8 cellular contexts compared by ENCODE assay signal in the genomic region with DNA sequence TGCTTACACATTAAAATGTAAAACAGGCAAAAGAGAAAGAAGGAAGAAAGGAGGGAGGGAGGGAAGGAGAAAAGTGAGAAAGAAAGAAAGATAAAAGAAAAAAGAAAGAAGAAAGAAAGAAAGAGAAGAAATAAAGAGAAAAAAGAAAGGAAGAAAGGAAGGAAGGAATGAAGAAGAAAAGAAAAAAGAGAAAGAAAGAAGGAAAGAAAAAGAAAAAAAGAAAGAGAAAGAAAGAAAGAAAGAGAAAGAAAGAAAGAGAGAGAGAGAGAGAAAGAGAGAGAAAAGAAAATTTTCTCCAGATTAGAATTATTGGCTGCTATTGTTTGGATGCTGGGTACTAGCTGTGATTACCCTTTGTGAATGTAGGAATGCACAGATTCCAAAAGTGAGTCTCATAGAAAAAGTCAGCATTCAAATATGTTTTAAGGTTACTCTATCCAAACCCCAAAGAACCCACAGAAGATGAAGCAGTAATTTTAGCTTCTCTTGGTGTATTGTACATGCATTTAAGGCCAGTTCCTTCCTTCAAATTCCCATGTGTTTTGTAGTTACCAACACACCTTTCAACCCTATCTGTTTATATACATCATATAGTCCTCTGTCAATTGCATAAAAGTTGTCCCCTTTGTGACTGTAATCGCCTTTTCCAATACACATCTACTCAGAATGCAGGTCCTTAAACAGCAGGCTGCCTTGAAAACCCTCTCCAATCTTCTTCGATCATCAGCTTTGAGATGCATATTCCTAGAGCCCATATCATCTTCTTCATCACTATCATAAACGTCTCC. TPM values are rescaled to one million over a fixed set of nuclear protein-coding genes. Genes with fewer than 3 reads are reported as not detected.
DNase-seq lines count a peak whose midpoint lies in the region; ATAC-seq and TF ChIP-seq lines count a peak whose summit lies in the region.

No MANE protein-coding gene starts in this region.

- H3K4me1 Mint-ChIP-seq in Calu3 (ENCODE audit: low read depth, unreplicated experiment), result peaks cover 39% of the 10 kb centered on the region
- peaks cover 19% of the 10 kb centered on the region for H3K4me1 Mint-ChIP-seq in activated T-helper 17 cell treated with anti-CD3 and anti-CD28 coated beads, Interleukin-2, amount 50 U/mL, for 72 hours
- H3K4me1 Mint-ChIP-seq in stimulated activated memory B cell treated with anti-CD40 and anti-IgM and Interleukin-4, amounts not matched to agents 10 μg/mL and 1 μg/mL and 100 μg/mL, for 72 hours, result peaks cover 52% of the 10 kb centered on the region

- no peak for TF ChIP-seq CTCF in Calu3 (IDR thresholded peaks at IDR 0.05; ENCODE audit: unreplicated experiment)

- peaks cover 19% of the 10 kb centered on the region for H3K4me1 ChIP-seq in iPS-18a (ENCODE audit: control insufficient read depth, low read depth, low read length)

- peak; percentile 0 for ATAC-seq in HG02571 (IDR thresholded peaks at IDR 0.05; ENCODE audit: unreplicated experiment)
- no peak for ATAC-seq in activated T-helper 17 cell treated with anti-CD3 and anti-CD28 coated beads, Interleukin-2, amount 50 U/mL, for 72 hours (replicated peaks)
- no peak for ATAC-seq in stimulated activated memory B cell treated with anti-CD40 and anti-IgM and Interleukin-4, amounts not matched to agents 10 μg/mL and 1 μg/mL and 100 μg/mL, for 72 hours

- DNase-seq in Calu3 (no peak), amygdala (lab: John Stamatoyannopoulos, UW) (no peak)
- no peak for DNase-seq in stimulated activated CD4-positive, alpha-beta T cell treated with anti-CD3 and anti-CD28 coated beads, Interleukin-12 subunit alpha, Interleukin-12 subunit beta, amount 100 ng/mL, for 4 hours
- no peak for DNase-seq in stimulated activated CD4-positive, alpha-beta T cell treated with anti-CD3 and anti-CD28 coated beads, Interleukin-1b, Interleukin-23, amount 100 ng/mL, for 48 hours

- H3K27ac ChIP-seq in iPS-18a (ENCODE audit: low read length), result no peak overlapping the region

- H3K27ac Mint-ChIP-seq in Calu3 (ENCODE audit: unreplicated experiment), result peak overlapping the region; percentile 93
- peak overlapping the region; percentile 91 for H3K27ac Mint-ChIP-seq in activated T-helper 17 cell treated with anti-CD3 and anti-CD28 coated beads, Interleukin-2, amount 50 U/mL, for 72 hours
- H3K27ac Mint-ChIP-seq in stimulated activated memory B cell treated with anti-CD40 and anti-IgM and Interleukin-4, amounts not matched to agents 10 μg/mL and 1 μg/mL and 100 μg/mL, for 72 hours, result peak overlapping the region; percentile 98

- peaks cover 44% of the 10 kb centered on the region for H3K36me3 Mint-ChIP-seq in Calu3 (ENCODE audit: insufficient read depth, unreplicated experiment)
- peaks cover 39% of the 10 kb centered on the region for H3K36me3 Mint-ChIP-seq in activated T-helper 17 cell treated with anti-CD3 and anti-CD28 coated beads, Interleukin-2, amount 50 U/mL, for 72 hours (ENCODE audit: low read depth)
- no peaks in the 10 kb centered on the region for H3K36me3 Mint-ChIP-seq in stimulated activated memory B cell treated with anti-CD40 and anti-IgM and Interleukin-4, amounts not matched to agents 10 μg/mL and 1 μg/mL and 100 μg/mL, for 72 hours

- H3K27me3 Mint-ChIP-seq in Calu3 (ENCODE audit: unreplicated experiment), result no peaks in the 10 kb centered on the region
- no peaks in the 10 kb centered on the region for H3K27me3 Mint-ChIP-seq in activated T-helper 17 cell treated with anti-CD3 and anti-CD28 coated beads, Interleukin-2, amount 50 U/mL, for 72 hours
- H3K27me3 Mint-ChIP-seq in stimulated activated memory B cell treated with anti-CD40 and anti-IgM and Interleukin-4, amounts not matched to agents 10 μg/mL and 1 μg/mL and 100 μg/mL, for 72 hours, result no peaks in the 10 kb centered on the region

- no peaks in the 10 kb centered on the region for H3K9me3 ChIP-seq in iPS-18a (ENCODE audit: control insufficient read depth, low read depth, low read length)

- H3K9ac ChIP-seq in iPS-18a (ENCODE audit: low read length), result peak overlapping the region; percentile 59

- no peaks in the 10 kb centered on the region for H3K36me3 ChIP-seq in iPS-18a (ENCODE audit: control insufficient read depth, low read depth, low read length)

- TSS peak; percentile 66 for BruUV-seq in Calu3 (replicated peaks; lab: Mats Ljungman, UMichigan)

- H3K4me3 ChIP-seq in iPS-18a (ENCODE audit: low read length), result peak overlapping the region; percentile 83

- peak overlapping the region; percentile 97 for H3K4me3 Mint-ChIP-seq in Calu3 (ENCODE audit: low read depth, unreplicated experiment)
- peak overlapping the region; percentile 96 for H3K4me3 Mint-ChIP-seq in activated T-helper 17 cell treated with anti-CD3 and anti-CD28 coated beads, Interleukin-2, amount 50 U/mL, for 72 hours
- peak overlapping the region; percentile 95 for H3K4me3 Mint-ChIP-seq in stimulated activated memory B cell treated with anti-CD40 and anti-IgM and Interleukin-4, amounts not matched to agents 10 μg/mL and 1 μg/mL and 100 μg/mL, for 72 hours

- intact Hi-C loops in Calu3 (cut with micrococcal nuclease; ENCODE audit: unreplicated experiment), result loop anchor here (2.0 to 10.0 kb wide), 2 partner anchors 35 to 217 kb away; partner anchors contain the start of gene FAM111B

- CTCF ChIA-PET in Calu3 (lab: Charles Lee), result interaction anchor here (1.0 to 1.7 kb wide), 3 partner anchors 13 to 35 kb away, joined by 3 to 12 read pairs (median 10); partner anchors contain the start of gene FAM111B

- H3K9me3 Mint-ChIP-seq in Calu3 (ENCODE audit: low read depth, unreplicated experiment), result no peaks in the 10 kb centered on the region
- H3K9me3 Mint-ChIP-seq in activated T-helper 17 cell treated with anti-CD3 and anti-CD28 coated beads, Interleukin-2, amount 50 U/mL, for 72 hours, result no peaks in the 10 kb centered on the region
- no peaks in the 10 kb centered on the region for H3K9me3 Mint-ChIP-seq in stimulated activated memory B cell treated with anti-CD40 and anti-IgM and Interleukin-4, amounts not matched to agents 10 μg/mL and 1 μg/mL and 100 μg/mL, for 72 hours

- H3K27me3 ChIP-seq in iPS-18a (ENCODE audit: control insufficient read depth, insufficient read depth, low read length), result peaks cover 9% of the 10 kb centered on the region

RNA-seq across cellular contexts. Expression of gene FAM111A, which starts 0.8 kb away (rescaled TPM):
- 87.9 and 91.6 TPM in 2 replicates for total RNA-seq in Calu3 (2022)
- total RNA-seq in activated T-helper 17 cell treated with anti-CD3 and anti-CD28 coated beads, Interleukin-2, amount 50 U/mL, for 72 hours, result 10 to 100 TPM; 80.2 to 92.7 TPM

RNA-seq across cellular contexts. Expression of gene DTX4, which starts 30.1 kb away (rescaled TPM):
- 56.7 and 65.8 TPM in 2 replicates for total RNA-seq in Calu3 (2022)
- total RNA-seq in activated T-helper 17 cell treated with anti-CD3 and anti-CD28 coated beads, Interleukin-2, amount 50 U/mL, for 72 hours, result under 1 TPM; 0.13 to 0.16 TPM

RNA-seq across cellular contexts. Expression of gene FAM111B, which starts 34.8 kb away (rescaled TPM):
- 35.5 and 39.5 TPM in 2 replicates for total RNA-seq in Calu3 (2022)
- 10 to 100 TPM; 51.5 to 64.8 TPM for total RNA-seq in activated T-helper 17 cell treated with anti-CD3 and anti-CD28 coated beads, Interleukin-2, amount 50 U/mL, for 72 hours

RNA-seq across cellular contexts. Expression of gene GLYATL1B, which starts 55.8 kb away (rescaled TPM):
- not detected in 2 replicates for total RNA-seq in Calu3 (2022)
- not detected for total RNA-seq in activated T-helper 17 cell treated with anti-CD3 and anti-CD28 coated beads, Interleukin-2, amount 50 U/mL, for 72 hours

Comparison
In these comparisons a context has a peak if more than half of its experiments do, and no peak if none do; other contexts are left out.
1. RNA of gene DTX4, which starts 30.1 kb away (total RNA-seq): 56.7 to 65.8 TPM in Calu3; 0.13 to 0.16 TPM in activated T-helper 17 cell treated with anti-CD3 and anti-CD28 coated beads, Interleukin-2, amount 50 U/mL, for 72 hours; every median in the first group is over 10 times any median in the second.
2. Peak in every context shown above with its lines, with median percentiles within 50 percentile points of each other: H3K27ac Mint-ChIP-seq and H3K4me3 Mint-ChIP-seq.